8 cellular contexts compared by ENCODE assay signal in the genomic region with DNA sequence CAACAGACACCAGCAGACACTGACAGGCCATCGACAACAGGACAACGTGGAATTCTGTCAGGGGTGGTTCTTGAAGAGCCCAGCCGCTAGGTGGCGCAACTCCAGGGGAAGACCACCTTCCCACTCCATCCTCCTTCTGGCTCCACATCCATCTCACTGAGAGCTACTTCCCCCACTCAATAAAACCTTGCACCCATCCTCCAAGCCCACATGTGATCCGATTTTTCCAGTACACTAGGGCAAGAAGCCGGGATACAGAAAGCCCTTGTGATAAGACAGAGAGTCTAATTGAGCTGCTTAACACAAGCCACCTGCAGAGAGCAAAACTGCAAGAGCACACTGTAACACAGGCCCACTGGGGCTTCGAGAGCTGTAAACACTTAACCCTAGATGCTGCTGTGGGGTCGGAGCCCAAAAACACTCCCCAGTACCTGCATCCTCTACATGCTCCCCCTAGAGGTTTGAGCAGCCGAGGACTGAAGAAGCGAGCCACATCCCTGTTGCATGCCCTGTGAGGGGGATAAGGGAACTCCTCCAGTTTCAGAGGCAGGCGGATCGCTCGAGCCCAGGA. TPM values are rescaled to one million over a fixed set of nuclear protein-coding genes. Genes with fewer than 3 reads are reported as not detected.
DNase-seq lines count a peak whose midpoint lies in the region; ATAC-seq and TF ChIP-seq lines count a peak whose summit lies in the region.

No MANE protein-coding gene starts in this region.

- H3K4me1 ChIP-seq in Loucy (ENCODE audit: insufficient read depth, low read length, poor library complexity, severe bottlenecking) (no peaks in the 10 kb centered on the region), upper lobe of right lung (no peaks in the 10 kb centered on the region)

- no peak overlapping the region for H3K9ac ChIP-seq in Loucy (ENCODE audit: low read depth, low read length, poor library complexity, severe bottlenecking)

- H2AFZ ChIP-seq in Loucy (ENCODE audit: low read length), result no peak overlapping the region

- CTCF ChIA-PET in AG04449 (lab: Yijun Ruan, JAX), result interaction anchor here (0.8 to 1.7 kb wide), 3 partner anchors 9 to 112 kb away, joined by 3 to 4 read pairs (median 3); no protein-coding TSS in a partner anchor

- ATAC-seq in left ventricle myocardium superior (no peak), upper lobe of right lung (no peak)

- no peaks in the 10 kb centered on the region for H3F3A ChIP-seq in Loucy (ENCODE audit: low read depth)

- no peak overlapping the region for H3K27ac ChIP-seq in upper lobe of right lung

- TF ChIP-seq CTCF in AG04449 (IDR thresholded peaks at IDR 0.05; ENCODE audit: insufficient read depth, low read length, missing control alignments) (peak; percentile 60), GM06990 (IDR thresholded peaks at IDR 0.05; ENCODE audit: insufficient read depth, low read length, poor library complexity, severe bottlenecking) (peak; percentile 78), Loucy (conservative IDR thresholded peaks at IDR 0.05; ENCODE audit: low read length) (peak; percentile 70), upper lobe of right lung (IDR thresholded peaks at IDR 0.05) (peak; percentile 47)

- no peak overlapping the region for H3K4me3 ChIP-seq in AG04449 (ENCODE audit: low read depth, low read length)
- H3K4me3 ChIP-seq in GM06990 (replicated peaks; ENCODE audit: low read depth, low read length), result no peak overlapping the region
- H3K4me3 ChIP-seq in Loucy (ENCODE audit: low read length, poor library complexity, severe bottlenecking), result no peak overlapping the region
- no peak overlapping the region for H3K4me3 ChIP-seq in upper lobe of right lung

- no peak overlapping the region for H3K4me2 ChIP-seq in Loucy (ENCODE audit: low read depth, low read length, poor library complexity, severe bottlenecking)

- DNase-seq in AG04449 (ENCODE audit: low read depth, low spot score) (no peak), GM06990 (ENCODE audit: extremely low read depth, insufficient read length) (no peak), left ventricle myocardium superior (peak; percentile 33), upper lobe of right lung (no peak), HPDE6-E6E7 (ENCODE audit: extremely low spot score) (no peak), T1000 (lab: John Stamatoyannopoulos, UW) (no peak)
- peak; percentile 35 to 48 for DNase-seq in activated CD4-positive, alpha-beta T cell treated with anti-CD3 and anti-CD28 coated beads, Interleukin-2, amount 50 U/mL, for 48 hours

- POLR2A ChIA-PET in AG04449 (lab: Yijun Ruan, JAX), result no interaction called here

- H3K79me2 ChIP-seq in Loucy (ENCODE audit: insufficient read depth, low read length), result no peaks in the 10 kb centered on the region

- intact Hi-C loops in left ventricle myocardium superior (cut with micrococcal nuclease), result no loop called here
- intact Hi-C loops in upper lobe of right lung (cut with DNase I), result no loop called here

- no peaks in the 10 kb centered on the region for H3K9me3 ChIP-seq in Loucy (ENCODE audit: insufficient read depth, low read depth, low read length)
- no peaks in the 10 kb centered on the region for H3K9me3 ChIP-seq in upper lobe of right lung

- H3K27me3 ChIP-seq in GM06990 (replicated peaks; ENCODE audit: control insufficient read depth, insufficient read depth, low read length) (no peaks in the 10 kb centered on the region), Loucy (ENCODE audit: insufficient read depth, low read length, poor library complexity, severe bottlenecking) (no peaks in the 10 kb centered on the region), upper lobe of right lung (peaks cover 3% of the 10 kb centered on the region)

- H3K9me2 ChIP-seq in Loucy (replicated peaks; ENCODE audit: low read depth, low read length), result no peaks in the 10 kb centered on the region

- H4K20me1 ChIP-seq in Loucy (ENCODE audit: insufficient read depth, low read length, poor library complexity, severe bottlenecking), result no peaks in the 10 kb centered on the region

- H3K36me3 ChIP-seq in GM06990 (ENCODE audit: control insufficient read depth, insufficient read depth, low read length) (no peaks in the 10 kb centered on the region), Loucy (ENCODE audit: insufficient read depth, low read length) (no peaks in the 10 kb centered on the region), upper lobe of right lung (no peaks in the 10 kb centered on the region)

RNA-seq across cellular contexts. Expression of a gene that starts 11.5 kb away (rescaled TPM):
- total RNA-seq in left ventricle myocardium superior, result not detected
- 2.0 TPM for total RNA-seq in upper lobe of right lung

RNA-seq across cellular contexts. Expression of a gene that starts 58.2 kb away (rescaled TPM):
- total RNA-seq in left ventricle myocardium superior (0.52 TPM), upper lobe of right lung (8.8 TPM)

Comparison
In these comparisons a context has a peak if more than half of its experiments do, and no peak if none do; other contexts are left out.
1. DNase-seq: peak in activated CD4-positive, alpha-beta T cell treated with anti-CD3 and anti-CD28 coated beads, Interleukin-2, amount 50 U/mL, for 48 hours (2 of 2) and left ventricle myocardium superior (single experiment); none in AG04449 (single experiment), GM06990 (single experiment), upper lobe of right lung (single experiment), HPDE6-E6E7 (single experiment) and T1000 (single experiment).
2. Peak in every context shown above with its lines, with median percentiles within 50 percentile points of each other: CTCF ChIP-seq.